Comparison of ENCODE assay signal across 9 cellular contexts in genomic region chr22:40487663-40488249, GRCh38.
DNase-seq lines count a peak whose midpoint lies in the region; ATAC-seq and TF ChIP-seq lines count a peak whose summit lies in the region.
"Had no signal": no experiment of that assay in that cellular context is flagged by ENCODE, and none has a peak within 500 bp of the region (broad histone marks: within the 10 kb centered on the region; RNA-seq: fewer than 3 reads in every experiment).

No MANE protein-coding gene starts in this region.

- H3K27me3 Mint-ChIP-seq in activated CD4-positive, alpha-beta T cell treated with anti-CD3 and anti-CD28 coated beads, Interleukin-2, amount 10 ng/mL, durations not matched to agents 7 days and 5 days, result no peaks in the 10 kb centered on the region
- H3K27me3 Mint-ChIP-seq: activated naive CD4-positive, alpha-beta T cell treated with anti-CD3 and anti-CD28 coated beads, Interleukin-2, amount 50 U/mL, for 24 hours had no signal

- H3K9me3 ChIP-seq in adipocyte (ENCODE audit: control insufficient read depth, low read length), result no peaks in the 10 kb centered on the region

- H3K36me3 ChIP-seq in adipocyte (ENCODE audit: control insufficient read depth, insufficient read depth, low read length, severe bottlenecking), result no peaks in the 10 kb centered on the region

- H3K9ac ChIP-seq in adipocyte (ENCODE audit: low read length), result no peak overlapping the region

- no peak overlapping the region for H3K4me3 Mint-ChIP-seq in activated CD4-positive, alpha-beta T cell treated with anti-CD3 and anti-CD28 coated beads, Interleukin-2, amount 10 ng/mL, durations not matched to agents 7 days and 5 days
- H3K4me3 Mint-ChIP-seq: activated naive CD4-positive, alpha-beta T cell treated with anti-CD3 and anti-CD28 coated beads, Interleukin-2, amount 50 U/mL, for 24 hours had no signal

- ATAC-seq in HG03095 (IDR thresholded peaks at IDR 0.05; ENCODE audit: unreplicated experiment), result no peak

- H3K4me3 ChIP-seq in LNCaP clone FGC (ENCODE audit: low read depth, low read length) (no peak overlapping the region), adipocyte (ENCODE audit: low read length) (no peak overlapping the region)

- peak; percentile 24 for DNase-seq in activated CD4-positive, alpha-beta T cell treated with anti-CD3 and anti-CD28 coated beads, Interleukin-2, amount 10 ng/mL, durations not matched to agents 7 days and 5 days
- DNase-seq in activated CD4-positive, alpha-beta T cell treated with anti-CD3 and anti-CD28 coated beads for 48 hours, result no peak
- DNase-seq in LNCaP clone FGC (ENCODE audit: low read depth) (no peak), adipocyte (ENCODE audit: low read depth) (peak; percentile 63), kidney tubule cell (ENCODE audit: low spot score) (peak; percentile 38), putamen (ENCODE audit: low spot score) (no peak)
- no peak for DNase-seq in NK-92 treated with Interleukin-12 subunit alpha and Interleukin-12 subunit beta, amount 100 ng/mL, for 24 hours (lab: John Stamatoyannopoulos, UW)

- no peaks in the 10 kb centered on the region for H3K9me3 Mint-ChIP-seq in activated CD4-positive, alpha-beta T cell treated with anti-CD3 and anti-CD28 coated beads, Interleukin-2, amount 10 ng/mL, durations not matched to agents 7 days and 5 days
- H3K9me3 Mint-ChIP-seq: activated naive CD4-positive, alpha-beta T cell treated with anti-CD3 and anti-CD28 coated beads, Interleukin-2, amount 50 U/mL, for 24 hours had no signal

- H3K27ac Mint-ChIP-seq in activated CD4-positive, alpha-beta T cell treated with anti-CD3 and anti-CD28 coated beads, Interleukin-2, amount 10 ng/mL, durations not matched to agents 7 days and 5 days, result no peak overlapping the region
- H3K27ac Mint-ChIP-seq: activated naive CD4-positive, alpha-beta T cell treated with anti-CD3 and anti-CD28 coated beads, Interleukin-2, amount 50 U/mL, for 24 hours had no signal

- H3K27me3 ChIP-seq in adipocyte (replicated peaks; ENCODE audit: control insufficient read depth, insufficient read depth, low read length), result no peaks in the 10 kb centered on the region

- peaks cover 5% of the 10 kb centered on the region for H3K36me3 Mint-ChIP-seq in activated CD4-positive, alpha-beta T cell treated with anti-CD3 and anti-CD28 coated beads, Interleukin-2, amount 10 ng/mL, durations not matched to agents 7 days and 5 days (ENCODE audit: low read depth)

- POLR2A ChIA-PET in activated CD4-positive, alpha-beta T cell treated with anti-CD3 and anti-CD28 coated beads, Interleukin-2, amount 10 ng/mL, durations not matched to agents 7 days and 5 days (lab: Charles Lee), result no interaction called here

- peaks cover 40% of the 10 kb centered on the region for H3K4me1 Mint-ChIP-seq in activated CD4-positive, alpha-beta T cell treated with anti-CD3 and anti-CD28 coated beads, Interleukin-2, amount 10 ng/mL, durations not matched to agents 7 days and 5 days

- H3K4me1 ChIP-seq in adipocyte (ENCODE audit: control insufficient read depth, insufficient read depth, low read length), result peaks cover 43% of the 10 kb centered on the region

- CTCF ChIA-PET in activated CD4-positive, alpha-beta T cell treated with anti-CD3 and anti-CD28 coated beads, Interleukin-2, amount 10 ng/mL, durations not matched to agents 7 days and 5 days (lab: Charles Lee), result interaction anchor here (0.6 to 2.6 kb wide), 4 partner anchors 17 to 166 kb away, joined by 3 to 8 read pairs (median 3); no protein-coding TSS in a partner anchor

- peak; percentile 73 for TF ChIP-seq CTCF in LNCaP clone FGC (IDR thresholded peaks at IDR 0.05; ENCODE audit: control insufficient read depth, extremely low read depth, insufficient read depth)

Comparison
In these comparisons a context has a peak if more than half of its experiments do, and no peak if none do; other contexts are left out.
1. DNase-seq: peak in activated CD4-positive, alpha-beta T cell treated with anti-CD3 and anti-CD28 coated beads, Interleukin-2, amount 10 ng/mL, durations not matched to agents 7 days and 5 days (single experiment), adipocyte (single experiment) and kidney tubule cell (single experiment); none in activated CD4-positive, alpha-beta T cell treated with anti-CD3 and anti-CD28 coated beads for 48 hours (single experiment), LNCaP clone FGC (single experiment), NK-92 treated with Interleukin-12 subunit alpha and Interleukin-12 subunit beta, amount 100 ng/mL, for 24 hours (single experiment) and putamen (single experiment).